In the genomic region with DNA sequence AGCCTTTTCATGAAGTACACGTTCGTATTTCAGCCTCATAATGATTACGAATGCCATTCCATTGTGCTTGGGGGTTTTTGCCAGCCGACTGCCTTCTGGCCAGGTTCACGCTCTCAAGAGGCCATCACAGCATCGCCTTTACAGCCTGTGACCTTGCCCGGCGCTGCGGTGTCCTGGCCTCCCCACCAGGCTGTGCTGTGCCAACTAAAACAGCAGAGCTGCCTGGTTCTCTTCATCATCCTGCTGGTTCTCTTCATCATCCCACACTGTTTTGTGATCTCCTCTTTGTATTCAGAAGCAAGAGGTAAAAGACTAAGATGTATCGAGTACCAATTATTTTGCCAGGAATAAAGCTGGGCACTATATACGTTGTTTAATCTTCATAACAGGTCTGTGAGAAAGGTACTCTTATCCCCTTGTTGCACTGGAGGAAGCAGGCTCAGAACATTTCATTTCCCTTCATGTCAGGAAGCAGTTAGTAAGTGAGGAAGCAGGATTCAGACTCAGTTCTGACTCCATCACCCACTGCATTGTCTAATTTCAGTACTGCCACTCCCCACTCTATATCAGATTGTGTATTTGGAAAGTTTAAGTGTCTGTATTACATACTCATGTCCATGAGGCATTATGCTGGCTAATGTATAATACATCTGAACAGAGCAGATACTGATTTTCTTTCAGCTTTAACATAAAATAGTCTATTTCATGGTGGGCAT, we compare ENCODE assay signal across 9 cellular contexts.
DNase-seq lines count a peak whose midpoint lies in the region; ATAC-seq, FAIRE-seq and TF ChIP-seq lines count a peak whose summit lies in the region.
"Had no signal": no experiment of that assay in that cellular context is flagged by ENCODE, and none has a peak within 500 bp of the region (broad histone marks: within the 10 kb centered on the region; RNA-seq: fewer than 3 reads in every experiment).

No MANE protein-coding gene starts in this region.

- intact Hi-C loops in activated T-helper 1 cell treated with anti-CD3 and anti-CD28 coated beads, Interleukin-12 subunit alpha, Interleukin-12 subunit beta, Interleukin-2, Interleukin-4 antibody, amounts not matched to agents 30 ng/mL and 10 ng/mL and 1 ng/mL, durations not matched to agents 14 hours and 24 hours and 36 hours (cut with micrococcal nuclease) = loop anchor here (1.0 to 5.0 kb wide), 3 partner anchors 27 to 413 kb away; no protein-coding TSS in a partner anchor
- intact Hi-C loops in left cardiac atrium (cut with DNase I) (no loop called here), CD14-positive monocyte (cut with micrococcal nuclease) (no loop called here)

- POLR2A ChIA-PET in A549 (lab: Yijun Ruan, JAX) = no interaction called here

- H3K4me3 ChIP-seq in A549 (no peak overlapping the region), foreskin fibroblast (ENCODE audit: low read depth in 1 of 2, low read length in 2 of 2) (no peak overlapping the region)
- H3K4me3 ChIP-seq: right lobe of liver had no signal

- no peak overlapping the region for H3K4me3 Mint-ChIP-seq in activated T-helper 1 cell treated with anti-CD3 and anti-CD28 coated beads, Interleukin-12 subunit alpha, Interleukin-12 subunit beta, Interleukin-2, Interleukin-4 antibody, amounts not matched to agents 30 ng/mL and 10 ng/mL and 1 ng/mL, durations not matched to agents 14 hours and 24 hours and 36 hours
- no peak overlapping the region for H3K4me3 Mint-ChIP-seq in CD14-positive monocyte

- TF ChIP-seq RAD21 in A549 (conservative IDR thresholded peaks at IDR 0.05 in 1 of 2, IDR thresholded peaks at IDR 0.05 in 1 of 2) (peak; percentile 17 to 29; a peak in 1 of 5 replicates), Ishikawa (IDR thresholded peaks at IDR 0.05; ENCODE audit: low read depth) (peak; percentile 30; the same call in 1 of the 2 replicates)

- TF ChIP-seq EP300 in A549 (IDR thresholded peaks at IDR 0.05) (no peak), Ishikawa (IDR thresholded peaks at IDR 0.05; ENCODE audit: borderline replicate concordance) (no peak)

- peaks cover 15% of the 10 kb centered on the region for H3K4me1 ChIP-seq in A549

- peak; percentile 83 to 91 for ATAC-seq in A549
- ATAC-seq in left cardiac atrium = peak; percentile 78 to 91
- no peak for ATAC-seq in GM21619 (IDR thresholded peaks at IDR 0.05; ENCODE audit: unreplicated experiment)

- H3K27me3 Mint-ChIP-seq in activated T-helper 1 cell treated with anti-CD3 and anti-CD28 coated beads, Interleukin-12 subunit alpha, Interleukin-12 subunit beta, Interleukin-2, Interleukin-4 antibody, amounts not matched to agents 30 ng/mL and 10 ng/mL and 1 ng/mL, durations not matched to agents 14 hours and 24 hours and 36 hours (ENCODE audit: insufficient read depth) = no peaks in the 10 kb centered on the region
- peaks cover 0 to 2% (median 2%) of the 10 kb centered on the region in 3 donors for H3K27me3 Mint-ChIP-seq in CD14-positive monocyte (ENCODE audit: low read depth in 3 of 3)

- FAIRE-seq in A549 (lab: Jason Lieb, UNC) = no peak

- WGBS in A549 (ENCODE audit: missing lambda C conversion rate) = 93% methylated on average over 11 of the region's 11 CpGs

- TF ChIP-seq POLR2A in A549 (IDR thresholded peaks at IDR 0.05; ENCODE audit: low read length) = no peak

- DNase-seq in A549 (ENCODE audit: low read depth in 1 of 2, low spot score in 1 of 2) (peak in 1 of 2 experiments; percentile 35), left cardiac atrium (peak; percentile 50), foreskin fibroblast (no peak), CD14-positive monocyte (ENCODE audit: low spot score) (no peak)
- DNase-seq in activated T-helper 1 cell treated with anti-CD3 and anti-CD28 coated beads, Interleukin-12 subunit alpha, Interleukin-12 subunit beta, Interleukin-2, Interleukin-4 antibody, amounts not matched to agents 30 ng/mL and 10 ng/mL and 1 ng/mL, durations not matched to agents 14 hours and 24 hours and 36 hours (ENCODE audit: low spot score) = peak; percentile 4
- peak; percentile 36 to 52 for DNase-seq in stimulated activated CD4-positive, alpha-beta T cell treated with anti-CD3 and anti-CD28 coated beads, Interleukin-4, amount 100 ng/mL, for 4 hours
- DNase-seq: right lobe of liver had no signal

- no peak overlapping the region for H3K27ac Mint-ChIP-seq in activated T-helper 1 cell treated with anti-CD3 and anti-CD28 coated beads, Interleukin-12 subunit alpha, Interleukin-12 subunit beta, Interleukin-2, Interleukin-4 antibody, amounts not matched to agents 30 ng/mL and 10 ng/mL and 1 ng/mL, durations not matched to agents 14 hours and 24 hours and 36 hours
- H3K27ac Mint-ChIP-seq in CD14-positive monocyte = no peak overlapping the region

- H3K27ac ChIP-seq in A549 = no peak overlapping the region
- H3K27ac ChIP-seq: right lobe of liver had no signal

- CTCF ChIA-PET in A549 (lab: Yijun Ruan, JAX) = interaction anchor here (0.6 to 2.3 kb wide), 6 partner anchors 19 to 399 kb away, joined by 3 to 7 read pairs (median 4); no protein-coding TSS in a partner anchor

- no peaks in the 10 kb centered on the region for H3K36me3 Mint-ChIP-seq in activated T-helper 1 cell treated with anti-CD3 and anti-CD28 coated beads, Interleukin-12 subunit alpha, Interleukin-12 subunit beta, Interleukin-2, Interleukin-4 antibody, amounts not matched to agents 30 ng/mL and 10 ng/mL and 1 ng/mL, durations not matched to agents 14 hours and 24 hours and 36 hours (ENCODE audit: low read depth)
- peaks cover 3 to 6% of the 10 kb centered on the region in 2 donors for H3K36me3 Mint-ChIP-seq in CD14-positive monocyte

- TF ChIP-seq CTCF in A549 (IDR thresholded peaks at IDR 0.05) (peak; percentile 25; the same call in 1 of the 3 replicates), foreskin fibroblast (IDR thresholded peaks at IDR 0.05; ENCODE audit: low read depth, low read length) (no peak), CD14-positive monocyte (IDR thresholded peaks at IDR 0.05) (no peak)

- 0 out of 3 replicates have a peak, but pooled peaks cover 2% of the 10 kb centered on the region for H3K9me3 ChIP-seq in A549
- H3K9me3 ChIP-seq: right lobe of liver had no signal

- peaks cover 12% of the 10 kb centered on the region for H3K4me1 Mint-ChIP-seq in activated T-helper 1 cell treated with anti-CD3 and anti-CD28 coated beads, Interleukin-12 subunit alpha, Interleukin-12 subunit beta, Interleukin-2, Interleukin-4 antibody, amounts not matched to agents 30 ng/mL and 10 ng/mL and 1 ng/mL, durations not matched to agents 14 hours and 24 hours and 36 hours (ENCODE audit: low read depth)
- H3K4me1 Mint-ChIP-seq in CD14-positive monocyte = peaks cover 1% of the 10 kb centered on the region

- no peaks in the 10 kb centered on the region for H3K9me3 Mint-ChIP-seq in activated T-helper 1 cell treated with anti-CD3 and anti-CD28 coated beads, Interleukin-12 subunit alpha, Interleukin-12 subunit beta, Interleukin-2, Interleukin-4 antibody, amounts not matched to agents 30 ng/mL and 10 ng/mL and 1 ng/mL, durations not matched to agents 14 hours and 24 hours and 36 hours
- H3K9me3 Mint-ChIP-seq in CD14-positive monocyte = peaks cover 0 to 2% (median 0%) of the 10 kb centered on the region in 7 donors

- no peak overlapping the region for H3K4me2 ChIP-seq in A549

TF ChIP-seq in A549, 52 proteins besides CTCF, POLR2A, EP300 and RAD21:
- TF ChIP-seq SMC3 (IDR thresholded peaks at IDR 0.05) = 0 out of 3 replicates have a peak, but pooled peaks have one; percentile 22
- no peak for TF ChIP-seq RCOR1 (IDR thresholded peaks at IDR 0.05; ENCODE audit: low read depth, low read length)
TF ChIP-seq in A549: peak in this region for 1.

TF ChIP-seq in Ishikawa, 13 proteins besides CTCF, POLR2A, EP300 and RAD21:
- TF ChIP-seq NFIC (IDR thresholded peaks at IDR 0.05) = no peak
TF ChIP-seq in Ishikawa: peak in this region for 0.

Comparison
In these comparisons a context has a peak if more than half of its experiments do, and no peak if none do; other contexts are left out.
1. DNase-seq: peak in activated T-helper 1 cell treated with anti-CD3 and anti-CD28 coated beads, Interleukin-12 subunit alpha, Interleukin-12 subunit beta, Interleukin-2, Interleukin-4 antibody, amounts not matched to agents 30 ng/mL and 10 ng/mL and 1 ng/mL, durations not matched to agents 14 hours and 24 hours and 36 hours (single experiment), left cardiac atrium (single experiment) and stimulated activated CD4-positive, alpha-beta T cell treated with anti-CD3 and anti-CD28 coated beads, Interleukin-4, amount 100 ng/mL, for 4 hours (2 of 2); none in foreskin fibroblast (0 of 2) and CD14-positive monocyte (single experiment).